In genomic region chr6:31806470-31807272, GRCh38 we compare ENCODE assay signal across 8 cellular contexts. TPM values are rescaled to one million over a fixed set of nuclear protein-coding genes. Genes with fewer than 3 reads are reported as not detected.
DNase-seq lines count a peak whose midpoint lies in the region; ATAC-seq and TF ChIP-seq lines count a peak whose summit lies in the region.

LSM2 (minus strand) TSS chr6:31806966; CDS start chr6:31806757, 209 bp downstream.

- H3K9me3 ChIP-seq in liver (ENCODE audit: control insufficient read depth in 4 of 4, low read length in 3 of 4): no peaks in the 10 kb centered on the region

- H3K4me1 ChIP-seq in liver (ENCODE audit: control insufficient read depth in 4 of 4, insufficient read depth in 4 of 4, low read length in 3 of 4): peaks cover 4 to 15% (median 9%) of the 10 kb centered on the region in 4 donors

- H3K27me3 ChIP-seq in liver (ENCODE audit: control insufficient read depth in 4 of 4, insufficient read depth in 4 of 4, low read length in 3 of 4): no peaks in the 10 kb centered on the region

- TF ChIP-seq CTCF in C4-2B (conservative IDR thresholded peaks at IDR 0.05) (no peak), liver (IDR thresholded peaks at IDR 0.05; ENCODE audit: low read depth, low read length, missing input control) (peak; percentile 1)

- ATAC-seq in GM19351 (IDR thresholded peaks at IDR 0.05; ENCODE audit: unreplicated experiment) (peak; percentile 94), HG03521 (IDR thresholded peaks at IDR 0.05; ENCODE audit: unreplicated experiment) (peak; percentile 87)

- DNase-seq in NCI-H748 (lab: John Stamatoyannopoulos, UW; ENCODE audit: unreplicated experiment) (peak; percentile 97), dermis blood vessel endothelial cell (peak; percentile 97)
- peak; percentile 95 to 96 for DNase-seq in activated CD4-positive, alpha-beta T cell treated with anti-CD3 and anti-CD28 coated beads, Interleukin-2, amount 50 U/mL, for 4 hours
- peak; percentile 98 for DNase-seq in stimulated activated CD4-positive, alpha-beta T cell treated with anti-CD3 and anti-CD28 coated beads, Interleukin-4, amount 100 ng/mL, for 24 hours

- peak; percentile 41 to 58 for TF ChIP-seq RAD21 in liver (IDR thresholded peaks at IDR 0.05)

- peak within 1 kb of the TSS; percentile 85 to 94 for H3K9ac ChIP-seq in liver (ENCODE audit: low read depth in 1 of 2, low read length in 2 of 2)

- H3K27ac ChIP-seq in C4-2B (peak within 1 kb of the TSS; percentile 89), liver (ENCODE audit: low read depth in 1 of 2, low read length in 2 of 2) (peak within 1 kb of the TSS; percentile 91 to 97)

- WGBS in liver: under 1% methylated on average over 51 of the region's 51 CpGs

- H3K36me3 ChIP-seq in liver (ENCODE audit: control insufficient read depth in 4 of 4, insufficient read depth in 3 of 4, low read depth in 1 of 4, low read length in 3 of 4): no peaks in the 10 kb centered on the region

- H3K4me3 ChIP-seq in liver (ENCODE audit: low read depth in 1 of 3, low read length in 3 of 3): peak within 1 kb of the TSS; percentile 21 to 80 (median 73)

TF ChIP-seq in liver, 16 proteins besides CTCF, POLR2A, EP300 and RAD21:
- TF ChIP-seq RXRA (IDR thresholded peaks at IDR 0.05) (peak in 1 of 2 donors; percentile 45), FOXA2 (IDR thresholded peaks at IDR 0.05) (no peak), GABPA (IDR thresholded peaks at IDR 0.05 in 1 of 2, conservative IDR thresholded peaks at IDR 0.05 in 1 of 2) (peak; percentile 50 to 83), NR2F2 (IDR thresholded peaks at IDR 0.05) (no peak), MAX (IDR thresholded peaks at IDR 0.05) (no peak), FOXA1 (IDR thresholded peaks at IDR 0.05) (peak; percentile 43), SP1 (IDR thresholded peaks at IDR 0.05) (peak; percentile 88), ZBTB33 (IDR thresholded peaks at IDR 0.05) (no peak), HNF4A (conservative IDR thresholded peaks at IDR 0.05) (peak; percentile 29 to 61), YY1 (IDR thresholded peaks at IDR 0.05) (peak; percentile 65), EGR1 (IDR thresholded peaks at IDR 0.05; ENCODE audit: low read depth in 2 of 2) (peak in 1 of 2 donors; percentile 32)
- TF ChIP-seq, protein P1, sequence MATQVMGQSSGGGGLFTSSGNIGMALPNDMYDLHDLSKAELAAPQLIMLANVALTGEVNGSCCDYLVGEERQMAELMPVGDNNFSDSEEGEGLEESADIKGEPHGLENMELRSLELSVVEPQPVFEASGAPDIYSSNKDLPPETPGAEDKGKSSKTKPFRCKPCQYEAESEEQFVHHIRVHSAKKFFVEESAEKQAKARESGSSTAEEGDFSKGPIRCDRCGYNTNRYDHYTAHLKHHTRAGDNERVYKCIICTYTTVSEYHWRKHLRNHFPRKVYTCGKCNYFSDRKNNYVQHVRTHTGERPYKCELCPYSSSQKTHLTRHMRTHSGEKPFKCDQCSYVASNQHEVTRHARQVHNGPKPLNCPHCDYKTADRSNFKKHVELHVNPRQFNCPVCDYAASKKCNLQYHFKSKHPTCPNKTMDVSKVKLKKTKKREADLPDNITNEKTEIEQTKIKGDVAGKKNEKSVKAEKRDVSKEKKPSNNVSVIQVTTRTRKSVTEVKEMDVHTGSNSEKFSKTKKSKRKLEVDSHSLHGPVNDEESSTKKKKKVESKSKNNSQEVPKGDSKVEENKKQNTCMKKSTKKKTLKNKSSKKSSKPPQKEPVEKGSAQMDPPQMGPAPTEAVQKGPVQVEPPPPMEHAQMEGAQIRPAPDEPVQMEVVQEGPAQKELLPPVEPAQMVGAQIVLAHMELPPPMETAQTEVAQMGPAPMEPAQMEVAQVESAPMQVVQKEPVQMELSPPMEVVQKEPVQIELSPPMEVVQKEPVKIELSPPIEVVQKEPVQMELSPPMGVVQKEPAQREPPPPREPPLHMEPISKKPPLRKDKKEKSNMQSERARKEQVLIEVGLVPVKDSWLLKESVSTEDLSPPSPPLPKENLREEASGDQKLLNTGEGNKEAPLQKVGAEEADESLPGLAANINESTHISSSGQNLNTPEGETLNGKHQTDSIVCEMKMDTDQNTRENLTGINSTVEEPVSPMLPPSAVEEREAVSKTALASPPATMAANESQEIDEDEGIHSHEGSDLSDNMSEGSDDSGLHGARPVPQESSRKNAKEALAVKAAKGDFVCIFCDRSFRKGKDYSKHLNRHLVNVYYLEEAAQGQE (IDR thresholded peaks at IDR 0.05): peak; percentile 58

RNA-seq across cellular contexts. Expression of gene LSM2, which starts in this region (rescaled TPM):
- total RNA-seq in dermis blood vessel endothelial cell: 32.0 and 36.9 TPM in 2 replicates
- 10 to 100 TPM in 1 of 2 donors, 1 to 10 TPM in 1; 7.3 to 18.7 TPM for total RNA-seq in liver
- 10 to 100 TPM; 14.5 to 16.4 TPM for polyA plus RNA-seq in liver

Comparison
In these comparisons a context has a peak if more than half of its experiments do, and no peak if none do; other contexts are left out.
1. Peak in every context shown above with its lines: DNase-seq, ATAC-seq, H3K4me3 ChIP-seq and H3K27ac ChIP-seq.